ENCODE assay signal across 9 cellular contexts in genomic region chr3:61637088-61638051, GRCh38.
DNase-seq lines count a peak whose midpoint lies in the region; ATAC-seq and FAIRE-seq lines count a peak whose summit lies in the region.
"Had no signal": no experiment of that assay in that cellular context is flagged by ENCODE, and none has a peak within 500 bp of the region (broad histone marks: within the 10 kb centered on the region; RNA-seq: fewer than 3 reads in every experiment).

No MANE protein-coding gene starts in this region.

- no peak overlapping the region for H2BK120ac ChIP-seq in mesendoderm (ENCODE audit: low read depth, low read length)

- no peak overlapping the region for H2BK15ac ChIP-seq in mesendoderm (replicated peaks; ENCODE audit: low read depth)

- no peak overlapping the region for H4K8ac ChIP-seq in mesendoderm (ENCODE audit: low read depth, low read length)

- H2BK5ac ChIP-seq in mesendoderm (ENCODE audit: low read length): no peak overlapping the region

- DNase-seq in ACHN (peak; percentile 45), LoVo (ENCODE audit: low spot score) (peak; percentile 66), iris pigment epithelial cell (ENCODE audit: low read depth) (peak; percentile 31), urothelium cell line (ENCODE audit: low spot score) (no peak), NCI-H2107 (lab: John Stamatoyannopoulos, UW) (no peak), T1000 (lab: John Stamatoyannopoulos, UW) (no peak), mesendoderm (no peak)
- DNase-seq: CD4-positive, CD25-positive, alpha-beta regulatory T cell had no signal

- no peak for FAIRE-seq in urothelium cell line (lab: Jason Lieb, UNC)

- H3K23ac ChIP-seq in mesendoderm (ENCODE audit: low read length): no peak overlapping the region

- no CpG with 5 or more reads among the region's 16 CpGs for WGBS in mesendoderm (ENCODE audit: extremely low coverage, insufficient coverage, low lambda C conversion rate)

- no peak overlapping the region for H3K4me2 ChIP-seq in mesendoderm (ENCODE audit: low read length)

- in situ Hi-C loops in ACHN (cut with HindIII; ENCODE audit: low pct_ligation_motif_present, low pct_unique_long_range_greater_than_20kb, low sequenced_read_pairs): no loop called here

- peaks cover 22% of the 10 kb centered on the region for H3K79me1 ChIP-seq in mesendoderm (ENCODE audit: low read length)

- ATAC-seq in GM21528 (IDR thresholded peaks at IDR 0.05; ENCODE audit: low FRiP score, unreplicated experiment): peak; percentile 79

- peaks cover 7% of the 10 kb centered on the region for H3K4me1 ChIP-seq in mesendoderm (ENCODE audit: control insufficient read depth, low read depth, low read length)

- H3K56ac ChIP-seq in mesendoderm (ENCODE audit: low read length): no peak overlapping the region

- H2AK5ac ChIP-seq in mesendoderm (ENCODE audit: low read length): no peak overlapping the region

- H3K27me3 ChIP-seq in mesendoderm (ENCODE audit: insufficient read depth, low read length, poor library complexity): no peaks in the 10 kb centered on the region

- H3K27ac ChIP-seq in mesendoderm (ENCODE audit: low read depth, low read length): no peak overlapping the region

- H3K36me3 ChIP-seq in mesendoderm (ENCODE audit: control insufficient read depth, insufficient read depth, low read length): no peaks in the 10 kb centered on the region

- no peak overlapping the region for H3K18ac ChIP-seq in mesendoderm (ENCODE audit: low read length)

- no peak overlapping the region for H3K4ac ChIP-seq in mesendoderm (ENCODE audit: low read depth, low read length)

- H3K4me3 ChIP-seq in mesendoderm (ENCODE audit: low read length): no peak overlapping the region

- H3K79me2 ChIP-seq in mesendoderm (ENCODE audit: control insufficient read depth, insufficient read depth, low read length): peaks cover 88% of the 10 kb centered on the region

- no peak overlapping the region for H4K5ac ChIP-seq in mesendoderm (ENCODE audit: low read length)

- no peak overlapping the region for H3K9ac ChIP-seq in mesendoderm (ENCODE audit: low read length)

Comparison
In these comparisons a context has a peak if more than half of its experiments do, and no peak if none do; other contexts are left out.
1. DNase-seq: peak in ACHN (single experiment), LoVo (single experiment) and iris pigment epithelial cell (single experiment); none in urothelium cell line (single experiment), NCI-H2107 (single experiment), T1000 (single experiment) and mesendoderm (single experiment).